8 cellular contexts compared by ENCODE assay signal in genomic region chr6:156564128-156564806, GRCh38.
DNase-seq lines count a peak whose midpoint lies in the region; ATAC-seq and TF ChIP-seq lines count a peak whose summit lies in the region.

No MANE protein-coding gene starts in this region.

- intact Hi-C loops in transverse colon (cut with DNase I; ENCODE audit: low total_unique reads) = loop anchor here (10.0 kb wide), 1 partner anchor 131 kb away; no protein-coding TSS in a partner anchor

- peak; percentile 88 for ATAC-seq in gastroesophageal sphincter

- H3K4me3 ChIP-seq in gastroesophageal sphincter (no peak overlapping the region), parathyroid adenoma (ENCODE audit: low read depth, low read length) (no peak overlapping the region), transverse colon (no peak overlapping the region)

- H3K27me3 ChIP-seq in gastroesophageal sphincter (no peaks in the 10 kb centered on the region), parathyroid adenoma (ENCODE audit: control insufficient read depth, insufficient read depth, low read length) (no peaks in the 10 kb centered on the region), transverse colon (no peaks in the 10 kb centered on the region)

- 1 to 8% methylated on average over 3 to 12 of the region's 14 CpGs for WGBS in gastroesophageal sphincter (ENCODE audit: low coverage in 1 of 2), 2 donors
- WGBS in transverse colon (ENCODE audit: low coverage in 1 of 2), 2 donors = 5 to 7% methylated on average over 3 to 12 of the region's 14 CpGs

- H3K27ac ChIP-seq in gastroesophageal sphincter (peak overlapping the region in 2 of 4 donors; percentile 23 to 39), parathyroid adenoma (no peak overlapping the region), transverse colon (no peak overlapping the region)

- no peaks in the 10 kb centered on the region for H3K79me2 ChIP-seq in parathyroid adenoma

- TF ChIP-seq POLR2A in gastroesophageal sphincter (IDR thresholded peaks at IDR 0.05) (no peak), transverse colon (IDR thresholded peaks at IDR 0.05) (no peak)

- H2AFZ ChIP-seq in parathyroid adenoma = peak overlapping the region; percentile 70

- TF ChIP-seq EP300 in gastroesophageal sphincter (IDR thresholded peaks at IDR 0.05) (no peak), transverse colon (IDR thresholded peaks at IDR 0.05; ENCODE audit: low read depth) (no peak)

- in situ Hi-C loops in G401 (cut with HindIII; ENCODE audit: low sequenced_read_pairs) (no loop called here), transverse colon (cut with MboI; ENCODE audit: low pct_ligation_motif_present in 1 of 4, low pct_unique_long_range_greater_than_20kb in 1 of 4, low sequenced_read_pairs in 3 of 4) (loop anchor here (10.0 to 25.0 kb wide), 5 partner anchors 198 to 1227 kb away; no protein-coding TSS in a partner anchor)

- H3K36me3 ChIP-seq in gastroesophageal sphincter = no peaks in the 10 kb centered on the region
- H3K36me3 ChIP-seq in parathyroid adenoma (ENCODE audit: control insufficient read depth, insufficient read depth, low read length) = no peaks in the 10 kb centered on the region
- H3K36me3 ChIP-seq in transverse colon = no peaks in the 10 kb centered on the region

- DNase-seq in G401 (ENCODE audit: low spot score) (peak; percentile 79), GOT3 (lab: John Stamatoyannopoulos, UW) (peak; percentile 19), SHP77 treated with DMSO at 0.1 percent for 48 hours (lab: John Stamatoyannopoulos, UW) (peak; percentile 45), activated gamma-delta T cell treated with Interleukin-2 at 50 U/mL for 16 hours (peak; percentile 75), transverse colon (peak; percentile 86)

- no peak overlapping the region for H3K9ac ChIP-seq in parathyroid adenoma

- peaks cover 0 to 11% (median 0%) of the 10 kb centered on the region in 3 donors for H3K9me3 ChIP-seq in gastroesophageal sphincter
- no peaks in the 10 kb centered on the region for H3K9me3 ChIP-seq in parathyroid adenoma (ENCODE audit: control insufficient read depth, low read length)
- H3K9me3 ChIP-seq in transverse colon = no peaks in the 10 kb centered on the region

- peaks cover 0 to 15% (median 0%) of the 10 kb centered on the region in 3 donors for H3K4me1 ChIP-seq in gastroesophageal sphincter
- H3K4me1 ChIP-seq in parathyroid adenoma = no peaks in the 10 kb centered on the region
- H3K4me1 ChIP-seq in transverse colon = peaks cover 0 to 10% (median 0%) of the 10 kb centered on the region in 4 donors

- TF ChIP-seq CTCF in LNCAP (IDR thresholded peaks at IDR 0.05) = peak; percentile 94
- peak; percentile 87 to 97 (median 92) for TF ChIP-seq CTCF in gastroesophageal sphincter (IDR thresholded peaks at IDR 0.05)
- TF ChIP-seq CTCF in parathyroid adenoma (IDR thresholded peaks at IDR 0.05) = peak; percentile 97
- TF ChIP-seq CTCF in transverse colon (IDR thresholded peaks at IDR 0.05) = peak; percentile 92 to 96 (median 93)

- H3K4me2 ChIP-seq in parathyroid adenoma (ENCODE audit: low read length) = no peak overlapping the region

Comparison
In these comparisons a context has a peak if more than half of its experiments do, and no peak if none do; other contexts are left out.
1. DNase-seq: peak in every context shown above with its lines; median percentile 86 in transverse colon; 79 in G401; 75 in activated gamma-delta T cell treated with Interleukin-2 at 50 U/mL for 16 hours; 45 in SHP77 treated with DMSO at 0.1 percent for 48 hours; 19 in GOT3.